In the genomic region with DNA sequence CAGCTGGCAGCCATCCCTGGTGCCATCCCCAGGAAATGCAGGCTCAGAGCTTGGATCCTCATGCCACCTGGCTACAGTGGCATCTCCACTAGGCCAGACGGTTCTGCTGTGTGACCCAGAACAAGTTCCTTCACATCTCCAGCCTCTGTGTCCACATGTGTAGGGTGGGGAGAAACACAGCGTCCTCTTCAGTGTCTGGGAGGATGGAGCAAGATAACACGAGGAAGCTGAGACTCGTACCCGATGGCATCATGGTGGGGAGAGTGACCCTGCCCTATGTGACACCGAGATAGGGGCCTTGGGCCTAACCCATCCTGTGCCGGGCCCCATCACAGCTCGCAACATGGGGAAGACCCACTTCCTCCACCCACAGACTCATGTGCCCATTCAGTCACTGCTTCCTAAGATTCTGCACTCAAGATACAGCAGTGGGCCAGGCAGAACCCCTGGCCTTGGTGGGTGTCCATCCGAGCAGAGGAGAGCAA, we compare ENCODE assay signal across 18 cellular contexts.
DNase-seq lines count a peak whose midpoint lies in the region; ATAC-seq, FAIRE-seq and TF ChIP-seq lines count a peak whose summit lies in the region.
"Had no signal": no experiment of that assay in that cellular context is flagged by ENCODE, and none has a peak within 500 bp of the region (broad histone marks: within the 10 kb centered on the region; RNA-seq: fewer than 3 reads in every experiment).

No MANE protein-coding gene starts in this region.

- no peak overlapping the region for H3K27ac ChIP-seq in suprapubic skin
- H3K27ac ChIP-seq: BLaER1 treated with 17β-estradiol and CSF1 and Interleukin-3, amounts not matched to agents 10 nM and 100 nM; PC-9 had no signal

- WGBS in suprapubic skin = 93% methylated on average over 9 of the region's 9 CpGs

- no peak for TF ChIP-seq POLR2A in GM12892 (IDR thresholded peaks at IDR 0.05; ENCODE audit: low read depth, low read length)
- no peak for TF ChIP-seq POLR2A in suprapubic skin (IDR thresholded peaks at IDR 0.05)

- H3K9me3 ChIP-seq in suprapubic skin = no peaks in the 10 kb centered on the region
- H3K9me3 ChIP-seq: BLaER1 treated with 17β-estradiol and CSF1 and Interleukin-3, amounts not matched to agents 10 nM and 100 nM had no signal

- no peak overlapping the region for H3K4me3 ChIP-seq in suprapubic skin
- H3K4me3 ChIP-seq: BLaER1 treated with 17β-estradiol and CSF1 and Interleukin-3, amounts not matched to agents 10 nM and 100 nM; GM12878; PC-9 had no signal

- H3K27me3 ChIP-seq in suprapubic skin = no peaks in the 10 kb centered on the region
- H3K27me3 ChIP-seq: BLaER1 treated with 17β-estradiol and CSF1 and Interleukin-3, amounts not matched to agents 10 nM and 100 nM had no signal

- no peaks in the 10 kb centered on the region for H3K4me1 ChIP-seq in suprapubic skin

- DNase-seq in activated CD4-positive, CD25-positive, alpha-beta regulatory T cell treated with anti-CD3 and anti-CD28 coated beads, Interleukin-2, amount 50 U/mL, for 72 hours = peak; percentile 17
- DNase-seq in activated CD4-positive, CD25-positive, alpha-beta regulatory T cell (lab: John Stamatoyannopoulos, UW) = no peak
- DNase-seq in GM12892 (ENCODE audit: insufficient read length) (peak; percentile 9), left lobe of liver (ENCODE audit: low spot score) (peak; percentile 30), suprapubic skin (ENCODE audit: low spot score in 2 of 2) (peak; percentile 17 to 52), OCI-M1 (lab: John Stamatoyannopoulos, UW) (no peak), A172 (ENCODE audit: low spot score) (no peak)
- DNase-seq: CD8-positive, alpha-beta memory T cell; GOT3; NCI-H1105; NCI-H1694; NCI-H510A treated with DMSO at 0.1 percent for 48 hours had no signal

- ATAC-seq in left lobe of liver (no peak), GM19395 (IDR thresholded peaks at IDR 0.05; ENCODE audit: unreplicated experiment) (no peak)

- TF ChIP-seq EP300 in suprapubic skin (IDR thresholded peaks at IDR 0.05) = no peak

- no peak for FAIRE-seq in GM12892 (lab: Jason Lieb, UNC)
- FAIRE-seq: G401.6, HTR-8/SVneo had no signal

- TF ChIP-seq CTCF in suprapubic skin (IDR thresholded peaks at IDR 0.05) = no peak

- H3K36me3 ChIP-seq in suprapubic skin = peaks cover 12% of the 10 kb centered on the region

Comparison
In these comparisons a context has a peak if more than half of its experiments do, and no peak if none do; other contexts are left out.
1. DNase-seq: peak in activated CD4-positive, CD25-positive, alpha-beta regulatory T cell treated with anti-CD3 and anti-CD28 coated beads, Interleukin-2, amount 50 U/mL, for 72 hours (single experiment), GM12892 (single experiment), left lobe of liver (single experiment) and suprapubic skin (2 of 2); none in activated CD4-positive, CD25-positive, alpha-beta regulatory T cell (0 of 4), OCI-M1 (single experiment) and A172 (single experiment).